In genomic region chr3:137764001-137764433, GRCh38 we compare ENCODE assay signal across 11 cellular contexts. TPM values are rescaled to one million over a fixed set of nuclear protein-coding genes. Genes with fewer than 3 reads are reported as not detected.
DNase-seq lines count a peak whose midpoint lies in the region; ATAC-seq and TF ChIP-seq lines count a peak whose summit lies in the region.
"Had no signal": no experiment of that assay in that cellular context is flagged by ENCODE, and none has a peak within 500 bp of the region (broad histone marks: within the 10 kb centered on the region; RNA-seq: fewer than 3 reads in every experiment).

Gene SOX14 (plus strand): TSS chr3:137764315. CDS start chr3:137764785, 470 bp downstream.

- no peaks in the 10 kb centered on the region for H4K20me1 ChIP-seq in osteoblast (ENCODE audit: insufficient read depth, low read length)

- ATAC-seq in GM21360 (IDR thresholded peaks at IDR 0.05; ENCODE audit: unreplicated experiment) (no peak), GM18873 (IDR thresholded peaks at IDR 0.05; ENCODE audit: low FRiP score, unreplicated experiment) (no peak)
- ATAC-seq: GM12878 had no signal

- peak within 1 kb of the TSS; percentile 15 for H3K4me3 ChIP-seq in MG63
- H3K4me3 ChIP-seq in duodenal mucosa (ENCODE audit: low read depth in 1 of 2, low read length in 2 of 2), result peak within 1 kb of the TSS; percentile 43
- no peak within 1 kb of the TSS for H3K4me3 ChIP-seq in osteoblast (ENCODE audit: insufficient read depth, low read length)
- H3K4me3 ChIP-seq: GM12878 had no signal

- no peak for TF ChIP-seq CTCF in osteoblast (IDR thresholded peaks at IDR 0.05; ENCODE audit: extremely low read depth, low read depth, low read length)

- H2AFZ ChIP-seq in osteoblast (ENCODE audit: low read length), result no peak within 1 kb of the TSS

- H3K9ac ChIP-seq in duodenal mucosa (ENCODE audit: low read depth in 1 of 2, low read length in 2 of 2), result no peak within 1 kb of the TSS

- no peak within 1 kb of the TSS for H3K27ac ChIP-seq in duodenal mucosa (ENCODE audit: low read depth, low read length)
- H3K27ac ChIP-seq in osteoblast (ENCODE audit: low read depth, low read length), result no peak within 1 kb of the TSS

- H3K36me3 ChIP-seq in MG63, result no peaks in the 10 kb centered on the region
- no peaks in the 10 kb centered on the region for H3K36me3 ChIP-seq in duodenal mucosa (ENCODE audit: control insufficient read depth in 1 of 2, insufficient read depth in 2 of 2, low read length in 2 of 2)
- no peaks in the 10 kb centered on the region for H3K36me3 ChIP-seq in osteoblast (ENCODE audit: insufficient read depth, low read length)

- DNase-seq in GM03348 (ENCODE audit: low spot score) (peak; percentile 13), MG63 (no peak), osteoblast (ENCODE audit: insufficient read length, low spot score, missing footprints) (peak; percentile 56), medulla oblongata (ENCODE audit: extremely low spot score) (no peak)
- DNase-seq: activated B cell treated with CpG ODN at 0.5 μM for 24 hours, NCI-H1092 treated with DMSO at 0.1 percent for 48 hours had no signal

- H3K4me2 ChIP-seq in osteoblast (ENCODE audit: insufficient read depth, low read length), result no peak within 1 kb of the TSS

- H3K4me1 ChIP-seq in duodenal mucosa (ENCODE audit: control insufficient read depth in 1 of 2, insufficient read depth in 2 of 2, low read length in 2 of 2) (peaks cover 0 to 16% of the 10 kb centered on the region in 2 donors), osteoblast (ENCODE audit: insufficient read depth, low read length) (no peaks in the 10 kb centered on the region)

- no peaks in the 10 kb centered on the region for H3K79me2 ChIP-seq in osteoblast (ENCODE audit: insufficient read depth, low read length)

- H3K27me3 ChIP-seq in MG63, result peaks cover 90% of the 10 kb centered on the region
- peaks cover 80 to 88% of the 10 kb centered on the region in 2 donors for H3K27me3 ChIP-seq in duodenal mucosa (ENCODE audit: control insufficient read depth in 1 of 2, insufficient read depth in 2 of 2, low read length in 2 of 2)
- H3K27me3 ChIP-seq in osteoblast (ENCODE audit: insufficient read depth, low read length), result peaks cover 83% of the 10 kb centered on the region

- no peaks in the 10 kb centered on the region for H3K9me3 ChIP-seq in MG63
- H3K9me3 ChIP-seq in duodenal mucosa (ENCODE audit: control insufficient read depth in 1 of 2, low read length in 2 of 2), result no peaks in the 10 kb centered on the region
- H3K9me3 ChIP-seq in osteoblast (ENCODE audit: low read depth, low read length), result no peaks in the 10 kb centered on the region

RNA-seq across cellular contexts. Expression of gene SOX14, which starts in this region (rescaled TPM):
- total RNA-seq in MG63 (2014; rRNA removed; shearing (Covaris generic); ENCODE audit: low replicate concordance), result not detected in 2 replicates
- total RNA-seq in osteoblast, result not detected in 2 replicates
- total RNA-seq: activated B cell treated with CpG ODN at 0.5 μM for 24 hours, dermis microvascular lymphatic vessel endothelial cell had no signal

Comparison
In these comparisons a context has a peak if more than half of its experiments do, and no peak if none do; other contexts are left out.
1. Peak in DNase-seq in osteoblast; RNA of the gene not detected or under 1 TPM.